Comparison of ENCODE assay signal across 31 cellular contexts in genomic region chr10:30756896-30757295, GRCh38.
"Had no signal": no experiment of that assay in that cellular context is flagged by ENCODE, and none has a peak within 500 bp of the region (broad histone marks: within the 10 kb centered on the region; RNA-seq: fewer than 3 reads in every experiment).

No MANE protein-coding gene starts in this region.

- H3K36me3 ChIP-seq: left lung, lower lobe of right lung, neural progenitor cell, neutrophil, ovary, right atrium auricular region, stomach, thyroid gland, transverse colon, upper lobe of left lung had no signal

- H3K9ac ChIP-seq: neural progenitor cell had no signal

- ATAC-seq: left colon; left lung; lower lobe of right lung; natural killer cell; sciatic nerve; stimulated activated naive B cell treated with anti-CD40 and anti-IgM and Interleukin-4, amounts not matched to agents 10 μg/mL and 1 μg/mL and 100 μg/mL, for 72 hours; stimulated activated naive CD8-positive, alpha-beta T cell treated with anti-CD3 and anti-CD28 coated beads, Interleukin-15, Interleukin-2, amounts not matched to agents 100 U/mL and 50 U/mL, for 24 hours had no signal

- H3K27ac ChIP-seq: left lung, lower lobe of right lung, neural progenitor cell, neutrophil, ovary, right atrium auricular region, testis, thyroid gland, transverse colon, upper lobe of left lung had no signal

- H3K9me3 ChIP-seq: lower lobe of right lung, neutrophil, ovary, right atrium auricular region, testis, thyroid gland, transverse colon, upper lobe of left lung had no signal

- H3K4me1 ChIP-seq: left lung, neural progenitor cell, testis, thyroid gland, upper lobe of left lung had no signal

- H3K4me2 ChIP-seq: neural progenitor cell had no signal

- H3K27me3 ChIP-seq: left lung, neural progenitor cell, neutrophil, ovary, right atrium auricular region, stomach, testis, thyroid gland, transverse colon, upper lobe of left lung had no signal

- FAIRE-seq: islet of Langerhans, kidney, urothelium cell line had no signal

- H2AFZ ChIP-seq: neural progenitor cell had no signal

- H3K4me3 ChIP-seq: left lung, lower lobe of right lung, neural progenitor cell, ovary, right atrium auricular region, skin epidermis, stomach, testis, thyroid gland, transverse colon, upper lobe of left lung had no signal

- DNase-seq: hypothalamus; immature natural killer cell; kidney; left colon; left lung; lower lobe of right lung; mammary epithelial cell; mesenchymal stem cell; naive B cell; natural killer cell; nephron progenitor cell; occipital lobe; ovary; stimulated activated CD4-positive, alpha-beta T cell treated with anti-CD3 and anti-CD28 coated beads, Interleukin-12 subunit alpha, Interleukin-12 subunit beta, amount 100 ng/mL, for 4 hours; stimulated activated CD4-positive, alpha-beta T cell treated with anti-CD3 and anti-CD28 coated beads, Interleukin-15, amount 100 ng/mL, for 24 hours; stimulated activated CD4-positive, alpha-beta T cell treated with anti-CD3 and anti-CD28 coated beads, Interleukin-2, amount 100 ng/mL, for 24 hours; stimulated activated CD4-positive, alpha-beta T cell treated with anti-CD3 and anti-CD28 coated beads, Interleukin-4, amount 100 ng/mL, for 1 hour; stimulated activated naive B cell treated with anti-CD40 and anti-IgM and Interleukin-4, amounts not matched to agents 10 μg/mL and 1 μg/mL and 100 μg/mL, for 72 hours; stimulated activated naive CD8-positive, alpha-beta T cell treated with anti-CD3 and anti-CD28 coated beads, Interleukin-15, Interleukin-2, amounts not matched to agents 100 U/mL and 50 U/mL, for 24 hours; stomach; testis; transverse colon; upper lobe of left lung had no signal
